ENCODE assay signal across 10 cellular contexts in the genomic region with DNA sequence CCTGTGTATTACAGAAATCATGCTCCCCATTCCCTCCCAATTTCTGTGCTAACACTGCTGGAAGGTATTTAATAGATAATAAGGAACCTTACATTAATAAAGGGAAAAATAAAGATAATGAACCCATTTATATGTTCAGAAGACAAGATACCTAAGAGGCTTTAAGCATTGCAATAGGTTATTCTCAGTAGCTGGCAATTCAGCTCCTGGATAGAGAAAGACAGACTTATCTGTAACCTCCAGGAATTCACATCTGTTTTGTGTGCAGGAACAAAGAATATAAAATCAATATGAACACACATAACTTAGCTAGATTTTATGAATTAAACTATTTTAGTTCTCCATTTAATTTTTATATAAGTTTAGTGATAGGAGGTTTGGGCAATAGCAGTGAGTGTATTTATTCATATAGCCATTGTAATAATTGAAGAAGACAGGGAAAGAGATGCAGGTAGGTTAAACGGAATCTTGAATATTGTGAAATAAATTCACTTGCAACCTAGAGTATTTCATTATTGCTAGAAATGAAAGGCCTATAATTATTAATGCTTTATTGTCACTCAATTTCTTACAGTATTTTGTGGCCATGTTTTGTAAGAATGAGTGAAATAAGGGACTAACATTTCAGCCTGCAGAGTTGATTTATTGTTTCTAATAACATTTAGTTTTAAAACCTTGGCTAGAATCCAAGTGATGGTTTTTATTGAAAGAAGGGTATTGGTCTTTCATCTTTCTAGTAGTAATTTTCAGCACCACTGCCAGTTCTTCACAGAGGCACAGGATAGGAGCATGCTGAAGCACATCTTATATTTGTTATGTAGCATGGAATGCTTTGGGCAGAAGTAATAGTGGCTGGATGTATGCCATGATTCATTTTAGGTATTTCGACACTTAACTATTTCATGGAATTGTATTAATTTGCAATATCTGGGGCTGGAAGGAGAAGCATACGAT. TPM values are rescaled to one million over a fixed set of nuclear protein-coding genes. Genes with fewer than 3 reads are reported as not detected.
A peak's percentile ranks its signal among the peaks of the same experiment; 100 is the strongest.
DNase-seq lines count a peak whose midpoint lies in the region; ATAC-seq, FAIRE-seq and TF ChIP-seq lines count a peak whose summit lies in the region.
"Had no signal": no experiment of that assay in that cellular context is flagged by ENCODE, and none has a peak within 500 bp of the region (broad histone marks: within the 10 kb centered on the region; RNA-seq: fewer than 3 reads in every experiment).

No MANE protein-coding gene starts in this region.

- H3K4me3 ChIP-seq in A549 (peak overlapping the region; percentile 62), GM12865 (ENCODE audit: low read depth, low read length) (peak overlapping the region; percentile 96), SK-N-MC (peak overlapping the region; percentile 97), iPS-11a (ENCODE audit: low read depth, low read length) (peak overlapping the region; percentile 93)

- no peak for TF ChIP-seq RAD21 in A549 (conservative IDR thresholded peaks at IDR 0.05 in 1 of 2, IDR thresholded peaks at IDR 0.05 in 1 of 2)

- H3K4me2 ChIP-seq in A549 = peak overlapping the region; percentile 77

- H3K27me3 Mint-ChIP-seq in progenitor cell of endocrine pancreas = no peaks in the 10 kb centered on the region
- H3K27me3 Mint-ChIP-seq: activated naive CD4-positive, alpha-beta T cell treated with anti-CD3 and anti-CD28 coated beads, Interleukin-2, amount 50 U/mL, for 24 hours had no signal

- ATAC-seq in A549 (no peak), HG02852 (IDR thresholded peaks at IDR 0.05; ENCODE audit: unreplicated experiment) (no peak)

- H3K4me1 Mint-ChIP-seq in progenitor cell of endocrine pancreas (ENCODE audit: low read depth) = peaks cover 18% of the 10 kb centered on the region

- H3K4me3 Mint-ChIP-seq in progenitor cell of endocrine pancreas (ENCODE audit: low read depth) = no peak overlapping the region
- H3K4me3 Mint-ChIP-seq: activated naive CD4-positive, alpha-beta T cell treated with anti-CD3 and anti-CD28 coated beads, Interleukin-2, amount 50 U/mL, for 24 hours had no signal

- H3K9me3 ChIP-seq in A549 (no peaks in the 10 kb centered on the region), SK-N-MC (ENCODE audit: low read depth, low read length) (no peaks in the 10 kb centered on the region)

- DNase-seq in A549 (ENCODE audit: low read depth in 1 of 2, low spot score in 1 of 2) (no peak), GM12865 (ENCODE audit: low read depth) (no peak), SK-N-MC (ENCODE audit: low read depth, low spot score) (no peak), UCSD-AML1 (lab: John Stamatoyannopoulos, UW; ENCODE audit: unreplicated experiment) (no peak), NCI-H2081 treated with DMSO at 0.1 percent for 48 hours (lab: John Stamatoyannopoulos, UW) (no peak), progenitor cell of endocrine pancreas (ENCODE audit: low spot score, unreplicated experiment) (no peak)
- DNase-seq: KBM-7 had no signal

- no peaks in the 10 kb centered on the region for H3K9me3 Mint-ChIP-seq in progenitor cell of endocrine pancreas (ENCODE audit: low read depth)
- H3K9me3 Mint-ChIP-seq: activated naive CD4-positive, alpha-beta T cell treated with anti-CD3 and anti-CD28 coated beads, Interleukin-2, amount 50 U/mL, for 24 hours had no signal

- TF ChIP-seq CTCF in A549 (IDR thresholded peaks at IDR 0.05) = no peak
- TF ChIP-seq CTCF in GM12865 (IDR thresholded peaks at IDR 0.05; ENCODE audit: insufficient read depth, low read depth, low read length, missing control alignments) = no peak
- TF ChIP-seq CTCF in progenitor cell of endocrine pancreas (IDR thresholded peaks at IDR 0.05; ENCODE audit: unreplicated experiment) = no peak

- CTCF ChIA-PET in A549 (lab: Yijun Ruan, JAX) = interaction anchor here (0.7 to 1.9 kb wide), 4 partner anchors 13 to 266 kb away, joined by 3 to 8 read pairs (median 4); no protein-coding TSS in a partner anchor

- no peak overlapping the region for H3K27ac Mint-ChIP-seq in progenitor cell of endocrine pancreas
- H3K27ac Mint-ChIP-seq: activated naive CD4-positive, alpha-beta T cell treated with anti-CD3 and anti-CD28 coated beads, Interleukin-2, amount 50 U/mL, for 24 hours had no signal

- no peaks in the 10 kb centered on the region for H3K36me3 ChIP-seq in SK-N-MC (ENCODE audit: insufficient read depth, low read length)

- peak overlapping the region in 1 of 2 experiments; percentile 83; a peak in 3 of 6 replicates for H3K27ac ChIP-seq in A549
- H3K27ac ChIP-seq in SK-N-MC = no peak overlapping the region

- POLR2A ChIA-PET in A549 (lab: Yijun Ruan, JAX) = no interaction called here

- H3K9ac ChIP-seq in SK-N-MC (ENCODE audit: insufficient read length) = no peak overlapping the region

- peaks cover 4% of the 10 kb centered on the region for H3K36me3 Mint-ChIP-seq in progenitor cell of endocrine pancreas (ENCODE audit: insufficient read depth)

- peaks cover 31% of the 10 kb centered on the region for H3K4me1 ChIP-seq in A549

- TF ChIP-seq EP300 in A549 (IDR thresholded peaks at IDR 0.05) = no peak

- 42% methylated on average over 3 of the region's 3 CpGs for WGBS in A549 (ENCODE audit: missing lambda C conversion rate)

- TF ChIP-seq POLR2A in A549 (IDR thresholded peaks at IDR 0.05; ENCODE audit: low read length) = no peak

- no peak for FAIRE-seq in A549 (lab: Jason Lieb, UNC)

TF ChIP-seq in A549, 52 proteins besides CTCF, POLR2A, EP300 and RAD21:
- TF ChIP-seq, protein P1, sequence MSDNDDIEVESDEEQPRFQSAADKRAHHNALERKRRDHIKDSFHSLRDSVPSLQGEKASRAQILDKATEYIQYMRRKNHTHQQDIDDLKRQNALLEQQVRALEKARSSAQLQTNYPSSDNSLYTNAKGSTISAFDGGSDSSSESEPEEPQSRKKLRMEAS (IDR thresholded peaks at IDR 0.05) = no peak
- TF ChIP-seq JUNB (IDR thresholded peaks at IDR 0.05) (no peak), HOXB5 (CRISPR knock-in tag; IDR thresholded peaks at IDR 0.05) (no peak), NR3C1 (IDR thresholded peaks at IDR 0.05) (no peak), CBX2 (IDR thresholded peaks at IDR 0.05; ENCODE audit: borderline replicate concordance, low read depth) (no peak), HOXA7 (CRISPR knock-in tag; IDR thresholded peaks at IDR 0.05) (no peak), MAFK (IDR thresholded peaks at IDR 0.05; ENCODE audit: partially characterized antibody) (no peak), SREBF2 (IDR thresholded peaks at IDR 0.05) (no peak), HDAC2 (IDR thresholded peaks at IDR 0.05) (no peak), RFX5 (IDR thresholded peaks at IDR 0.05) (no peak)
- TF ChIP-seq, protein P2, sequence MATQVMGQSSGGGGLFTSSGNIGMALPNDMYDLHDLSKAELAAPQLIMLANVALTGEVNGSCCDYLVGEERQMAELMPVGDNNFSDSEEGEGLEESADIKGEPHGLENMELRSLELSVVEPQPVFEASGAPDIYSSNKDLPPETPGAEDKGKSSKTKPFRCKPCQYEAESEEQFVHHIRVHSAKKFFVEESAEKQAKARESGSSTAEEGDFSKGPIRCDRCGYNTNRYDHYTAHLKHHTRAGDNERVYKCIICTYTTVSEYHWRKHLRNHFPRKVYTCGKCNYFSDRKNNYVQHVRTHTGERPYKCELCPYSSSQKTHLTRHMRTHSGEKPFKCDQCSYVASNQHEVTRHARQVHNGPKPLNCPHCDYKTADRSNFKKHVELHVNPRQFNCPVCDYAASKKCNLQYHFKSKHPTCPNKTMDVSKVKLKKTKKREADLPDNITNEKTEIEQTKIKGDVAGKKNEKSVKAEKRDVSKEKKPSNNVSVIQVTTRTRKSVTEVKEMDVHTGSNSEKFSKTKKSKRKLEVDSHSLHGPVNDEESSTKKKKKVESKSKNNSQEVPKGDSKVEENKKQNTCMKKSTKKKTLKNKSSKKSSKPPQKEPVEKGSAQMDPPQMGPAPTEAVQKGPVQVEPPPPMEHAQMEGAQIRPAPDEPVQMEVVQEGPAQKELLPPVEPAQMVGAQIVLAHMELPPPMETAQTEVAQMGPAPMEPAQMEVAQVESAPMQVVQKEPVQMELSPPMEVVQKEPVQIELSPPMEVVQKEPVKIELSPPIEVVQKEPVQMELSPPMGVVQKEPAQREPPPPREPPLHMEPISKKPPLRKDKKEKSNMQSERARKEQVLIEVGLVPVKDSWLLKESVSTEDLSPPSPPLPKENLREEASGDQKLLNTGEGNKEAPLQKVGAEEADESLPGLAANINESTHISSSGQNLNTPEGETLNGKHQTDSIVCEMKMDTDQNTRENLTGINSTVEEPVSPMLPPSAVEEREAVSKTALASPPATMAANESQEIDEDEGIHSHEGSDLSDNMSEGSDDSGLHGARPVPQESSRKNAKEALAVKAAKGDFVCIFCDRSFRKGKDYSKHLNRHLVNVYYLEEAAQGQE (IDR thresholded peaks at IDR 0.05) = no peak
- TF ChIP-seq, protein P3, sequence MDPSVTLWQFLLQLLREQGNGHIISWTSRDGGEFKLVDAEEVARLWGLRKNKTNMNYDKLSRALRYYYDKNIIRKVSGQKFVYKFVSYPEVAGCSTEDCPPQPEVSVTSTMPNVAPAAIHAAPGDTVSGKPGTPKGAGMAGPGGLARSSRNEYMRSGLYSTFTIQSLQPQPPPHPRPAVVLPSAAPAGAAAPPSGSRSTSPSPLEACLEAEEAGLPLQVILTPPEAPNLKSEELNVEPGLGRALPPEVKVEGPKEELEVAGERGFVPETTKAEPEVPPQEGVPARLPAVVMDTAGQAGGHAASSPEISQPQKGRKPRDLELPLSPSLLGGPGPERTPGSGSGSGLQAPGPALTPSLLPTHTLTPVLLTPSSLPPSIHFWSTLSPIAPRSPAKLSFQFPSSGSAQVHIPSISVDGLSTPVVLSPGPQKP (IDR thresholded peaks at IDR 0.05; ENCODE audit: low read depth, low read length) = no peak

RNA-seq across cellular contexts. Expression of a gene that starts 1.5 kb away (rescaled TPM):
- polyA plus RNA-seq in A549 (2011; rRNA removed) = 86.1 and 105 TPM in 2 replicates
- 10.8 and 12.4 TPM in 2 replicates for polyA plus RNA-seq in A549 (2012; cell fraction: cytosol; rRNA removed)
- polyA plus RNA-seq in A549 (2012; cell fraction: nucleus; rRNA removed) = 5.8 and 10.4 TPM in 2 replicates
- polyA plus RNA-seq in A549 (2017; fragmentation: RNase III; extraction: RNeasy Plus Mini Kit Qiagen cat#74134 plus additional on column Dnase treatment) = 33.7 to 38.9 TPM (median 37.5 TPM) in 3 replicates
- polyA minus RNA-seq in A549 (2011; rRNA and poly(A)+ RNA removed) = 58.6 and 66.1 TPM in 2 replicates
- 62.6 and 68.7 TPM in 2 replicates for total RNA-seq in progenitor cell of endocrine pancreas
